In genomic region chr9:72407047-72407446, GRCh38 we compare ENCODE assay signal across 1 cellular context.
TF ChIP-seq lines count a peak whose summit lies in the region.

No MANE protein-coding gene starts in this region.

TF ChIP-seq in SK-N-SH treated with all-trans-retinoic acid at 6 μM for 48 hours, 23 proteins besides CTCF, POLR2A, EP300 and RAD21 (continued from another document):
- TF ChIP-seq TSHZ2 (CRISPR knock-in tag; IDR thresholded peaks at IDR 0.05) (no peak), ZFP3 (CRISPR knock-in tag; IDR thresholded peaks at IDR 0.05) (no peak), POU6F1 (CRISPR knock-in tag; IDR thresholded peaks at IDR 0.05; ENCODE audit: borderline replicate concordance, low read depth) (no peak), ZNF8 (CRISPR knock-in tag; IDR thresholded peaks at IDR 0.05) (no peak), ARNTL (CRISPR knock-in tag; IDR thresholded peaks at IDR 0.05; ENCODE audit: borderline replicate concordance, low read depth) (no peak), PPARA (CRISPR knock-in tag; IDR thresholded peaks at IDR 0.05; ENCODE audit: borderline replicate concordance) (no peak), GLIS3 (CRISPR knock-in tag; IDR thresholded peaks at IDR 0.05) (no peak)
TF ChIP-seq in SK-N-SH treated with all-trans-retinoic acid at 6 μM for 48 hours: peak in this region for 0.
